In genomic region chr10:86871563-86872183, GRCh38 we compare ENCODE assay signal across 17 cellular contexts.
DNase-seq lines count a peak whose midpoint lies in the region; ATAC-seq and TF ChIP-seq lines count a peak whose summit lies in the region.
"Had no signal": no experiment of that assay in that cellular context is flagged by ENCODE, and none has a peak within 500 bp of the region (broad histone marks: within the 10 kb centered on the region; RNA-seq: fewer than 3 reads in every experiment).

No MANE protein-coding gene starts in this region.

- H3K4me3 ChIP-seq in upper lobe of right lung (no peak overlapping the region), ascending aorta (no peak overlapping the region), esophagus muscularis mucosa (no peak overlapping the region)

- WGBS in esophagus muscularis mucosa: 93% methylated on average over 5 of the region's 5 CpGs

- peaks cover 10% of the 10 kb centered on the region for H3K36me3 Mint-ChIP-seq in WTC11

- H3K27ac Mint-ChIP-seq in WTC11: peak overlapping the region; percentile 92
- H3K27ac Mint-ChIP-seq: activated B cell treated with CpG ODN at 0.5 μM for 24 hours; activated T-helper 17 cell treated with anti-CD3 and anti-CD28 coated beads, Interleukin-2, amount 50 U/mL, for 72 hours had no signal

- H3K9me3 ChIP-seq in upper lobe of right lung: no peaks in the 10 kb centered on the region
- H3K9me3 ChIP-seq in ascending aorta: no peaks in the 10 kb centered on the region
- H3K9me3 ChIP-seq in esophagus muscularis mucosa: no peaks in the 10 kb centered on the region

- DNase-seq in left ventricle myocardium superior (no peak), cardiac septum (ENCODE audit: low spot score) (no peak), WTC11 (ENCODE audit: low spot score) (no peak), kidney glomerular epithelial cell (lab: John Stamatoyannopoulos, UW) (peak; percentile 45), upper lobe of right lung (no peak), ascending aorta (ENCODE audit: low spot score in 2 of 2) (no peak), posterior vena cava (ENCODE audit: low spot score) (no peak), esophagus muscularis mucosa (ENCODE audit: extremely low spot score) (no peak)
- DNase-seq: activated B cell treated with CpG ODN at 0.5 μM for 24 hours, foreskin keratinocyte, GF-D8, KBM-7, NCI-H2171, retina, T-helper 1 cell had no signal

- H3K4me1 Mint-ChIP-seq in WTC11: peaks cover 79% of the 10 kb centered on the region
- H3K4me1 Mint-ChIP-seq: activated B cell treated with CpG ODN at 0.5 μM for 24 hours; activated T-helper 17 cell treated with anti-CD3 and anti-CD28 coated beads, Interleukin-2, amount 50 U/mL, for 72 hours; central memory CD8-positive, alpha-beta T cell had no signal

- H3K27ac ChIP-seq in upper lobe of right lung: peak overlapping the region; percentile 20
- no peak overlapping the region for H3K27ac ChIP-seq in ascending aorta
- peak overlapping the region in 1 of 4 donors; percentile 45 for H3K27ac ChIP-seq in esophagus muscularis mucosa (replicated peaks in 1 of 4)
- H3K27ac ChIP-seq: foreskin keratinocyte had no signal

- CTCF ChIA-PET in WTC11 (lab: Charles Lee): interaction anchor here (2.2 kb wide), 1 partner anchor 28 kb away, joined by 7 read pairs; no protein-coding TSS in a partner anchor

- no peaks in the 10 kb centered on the region for H3K27me3 ChIP-seq in upper lobe of right lung
- no peaks in the 10 kb centered on the region for H3K27me3 ChIP-seq in ascending aorta
- H3K27me3 ChIP-seq in esophagus muscularis mucosa: no peaks in the 10 kb centered on the region
- H3K27me3 ChIP-seq: foreskin keratinocyte had no signal

- intact Hi-C loops in left ventricle myocardium superior (cut with micrococcal nuclease) (no loop called here), cardiac septum (cut with DNase I) (loop anchor here (5.0 kb wide), 1 partner anchor 104 kb away; no protein-coding TSS in a partner anchor), upper lobe of right lung (cut with DNase I) (no loop called here), ascending aorta (cut with DNase I) (no loop called here), posterior vena cava (cut with DNase I) (no loop called here), esophagus muscularis mucosa (cut with DNase I) (no loop called here)

- H3K27me3 Mint-ChIP-seq in WTC11 (ENCODE audit: low read depth): no peaks in the 10 kb centered on the region
- H3K27me3 Mint-ChIP-seq: activated B cell treated with CpG ODN at 0.5 μM for 24 hours; activated T-helper 17 cell treated with anti-CD3 and anti-CD28 coated beads, Interleukin-2, amount 50 U/mL, for 72 hours; central memory CD8-positive, alpha-beta T cell had no signal

- TF ChIP-seq POLR2A in esophagus muscularis mucosa (IDR thresholded peaks at IDR 0.05; ENCODE audit: low read depth): no peak

- peak overlapping the region; percentile 4; the same call in 1 of the 2 replicates for H3K4me3 Mint-ChIP-seq in WTC11
- H3K4me3 Mint-ChIP-seq: activated B cell treated with CpG ODN at 0.5 μM for 24 hours; activated T-helper 17 cell treated with anti-CD3 and anti-CD28 coated beads, Interleukin-2, amount 50 U/mL, for 72 hours; central memory CD8-positive, alpha-beta T cell had no signal

- POLR2A ChIA-PET in WTC11 (lab: Charles Lee): no interaction called here

- TF ChIP-seq CTCF in WTC11 (IDR thresholded peaks at IDR 0.05) (no peak), upper lobe of right lung (IDR thresholded peaks at IDR 0.05) (no peak), ascending aorta (IDR thresholded peaks at IDR 0.05) (no peak), esophagus muscularis mucosa (IDR thresholded peaks at IDR 0.05) (no peak)

- TF ChIP-seq EP300 in esophagus muscularis mucosa (IDR thresholded peaks at IDR 0.05): no peak

- ATAC-seq in left ventricle myocardium superior (peak; percentile 54), WTC11 (peak; percentile 64), upper lobe of right lung (peak; percentile 95)
- ATAC-seq: activated T-helper 17 cell treated with anti-CD3 and anti-CD28 coated beads, Interleukin-2, amount 50 U/mL, for 72 hours; foreskin keratinocyte had no signal

- H3K9me3 Mint-ChIP-seq in WTC11: no peaks in the 10 kb centered on the region
- H3K9me3 Mint-ChIP-seq: activated B cell treated with CpG ODN at 0.5 μM for 24 hours; activated T-helper 17 cell treated with anti-CD3 and anti-CD28 coated beads, Interleukin-2, amount 50 U/mL, for 72 hours; central memory CD8-positive, alpha-beta T cell had no signal

- H3K4me1 ChIP-seq in upper lobe of right lung (peaks cover 21% of the 10 kb centered on the region), ascending aorta (peaks cover 0 to 20% of the 10 kb centered on the region in 2 donors), esophagus muscularis mucosa (peaks cover 16 to 62% (median 49%) of the 10 kb centered on the region in 4 donors)
- H3K4me1 ChIP-seq: foreskin keratinocyte had no signal

- H3K36me3 ChIP-seq in upper lobe of right lung (peaks cover 6% of the 10 kb centered on the region), ascending aorta (peaks cover 0 to 3% of the 10 kb centered on the region in 2 donors), esophagus muscularis mucosa (peaks cover 0 to 10% (median 6%) of the 10 kb centered on the region in 4 donors)

TF ChIP-seq in WTC11, 78 proteins besides CTCF, POLR2A, EP300 and RAD21:
- TF ChIP-seq TEAD4 (CRISPR knock-in tag; IDR thresholded peaks at IDR 0.05): peak; percentile 50; the same call in 1 of the 2 replicates
- no peak for TF ChIP-seq NR1H2 (CRISPR knock-in tag; IDR thresholded peaks at IDR 0.05)
- no peak for TF ChIP-seq KAT7 (CRISPR knock-in tag; IDR thresholded peaks at IDR 0.05; ENCODE audit: borderline replicate concordance)
- peak; percentile 94 for TF ChIP-seq ZNF121 (CRISPR knock-in tag; IDR thresholded peaks at IDR 0.05)
- TF ChIP-seq USF1 (CRISPR knock-in tag; IDR thresholded peaks at IDR 0.05): no peak
- peak; percentile 80 for TF ChIP-seq TEAD1 (CRISPR knock-in tag; IDR thresholded peaks at IDR 0.05)
